ENCODE assay signal across 14 cellular contexts in genomic region chr12:45435945-45436710, GRCh38.
DNase-seq lines count a peak whose midpoint lies in the region; ATAC-seq and TF ChIP-seq lines count a peak whose summit lies in the region.
"Had no signal": no experiment of that assay in that cellular context is flagged by ENCODE, and none has a peak within 500 bp of the region (broad histone marks: within the 10 kb centered on the region; RNA-seq: fewer than 3 reads in every experiment).

No MANE protein-coding gene starts in this region.

- peak; percentile 67 for ATAC-seq in Right ventricle myocardium superior (ENCODE audit: poor library complexity)
- peak; percentile 52 to 77 (median 66) for ATAC-seq in heart right ventricle
- ATAC-seq: WTC11 had no signal

- no peaks in the 10 kb centered on the region for H3K9me3 ChIP-seq in left ventricle myocardium inferior (replicated peaks)
- peaks cover 0 to 11% (median 0%) of the 10 kb centered on the region in 11 donors for H3K9me3 ChIP-seq in heart right ventricle
- H3K9me3 ChIP-seq: thyroid gland had no signal

- no peak overlapping the region for H3K4me3 Mint-ChIP-seq in type B pancreatic cell
- H3K4me3 Mint-ChIP-seq: WTC11 had no signal

- peaks cover 4% of the 10 kb centered on the region for H3K36me3 Mint-ChIP-seq in type B pancreatic cell

- TF ChIP-seq CTCF in left ventricle myocardium inferior (IDR thresholded peaks at IDR 0.05; ENCODE audit: borderline replicate concordance), result no peak
- no peak for TF ChIP-seq CTCF in heart right ventricle (IDR thresholded peaks at IDR 0.05)
- no peak for TF ChIP-seq CTCF in type B pancreatic cell (conservative IDR thresholded peaks at IDR 0.05)

- no peak overlapping the region for H3K4me3 ChIP-seq in left ventricle myocardium inferior
- H3K4me3 ChIP-seq in heart right ventricle, result no peak overlapping the region
- H3K4me3 ChIP-seq: A549, lung, thyroid gland had no signal

- H3K27me3 Mint-ChIP-seq in type B pancreatic cell, result no peaks in the 10 kb centered on the region

- H3K4me1 ChIP-seq in left ventricle myocardium inferior, result peaks cover 14% of the 10 kb centered on the region
- H3K4me1 ChIP-seq in heart right ventricle, result peaks cover 0 to 28% (median 10%) of the 10 kb centered on the region in 9 donors
- H3K4me1 ChIP-seq: A549 had no signal

- DNase-seq in Right ventricle myocardium superior (no peak), left ventricle myocardium inferior (no peak), SIG-M5 treated with dmso at 0.1 percent for 504 hours (lab: John Stamatoyannopoulos, UW; ENCODE audit: unreplicated experiment) (peak; percentile 77), heart right ventricle (no peak), type B pancreatic cell (ENCODE audit: extremely low spot score, unreplicated experiment) (no peak), NCI-H446 treated with DMSO at 0.1 percent for 48 hours (lab: John Stamatoyannopoulos, UW) (no peak), NCI-H69 (lab: John Stamatoyannopoulos, UW) (no peak), hepatic stellate cell (ENCODE audit: low spot score) (no peak)
- DNase-seq: effector CD4-positive, alpha-beta T cell; NCI-H2171 treated with DMSO at 0.1 percent for 48 hours; thyroid gland had no signal

- peaks cover 5% of the 10 kb centered on the region for H3K4me1 Mint-ChIP-seq in type B pancreatic cell (ENCODE audit: unreplicated experiment)

- H3K36me3 ChIP-seq in left ventricle myocardium inferior, result peaks cover 13% of the 10 kb centered on the region
- H3K36me3 ChIP-seq in heart right ventricle, result peaks cover 0 to 21% (median 3%) of the 10 kb centered on the region in 9 donors
- H3K36me3 ChIP-seq: thyroid gland had no signal

- intact Hi-C loops in Right ventricle myocardium superior (cut with DNase I), result no loop called here
- intact Hi-C loops in left ventricle myocardium inferior (cut with micrococcal nuclease), result no loop called here
- intact Hi-C loops in heart right ventricle (cut with DNase I), result no loop called here

- WGBS in heart right ventricle, 2 donors, result 87 to 94% methylated on average over 3 of the region's 3 CpGs

- H3K27ac ChIP-seq in left ventricle myocardium inferior (replicated peaks) (no peak overlapping the region), heart right ventricle (peak overlapping the region in 2 of 10 donors; percentile 19 to 31)
- H3K27ac ChIP-seq: A549, thyroid gland had no signal

- H3K27me3 ChIP-seq in left ventricle myocardium inferior (ENCODE audit: low read depth), result no peaks in the 10 kb centered on the region
- no peaks in the 10 kb centered on the region for H3K27me3 ChIP-seq in heart right ventricle
- H3K27me3 ChIP-seq: thyroid gland had no signal

- peak overlapping the region; percentile 31 for H3K27ac Mint-ChIP-seq in type B pancreatic cell
- H3K27ac Mint-ChIP-seq: WTC11 had no signal

- no peaks in the 10 kb centered on the region for H3K9me3 Mint-ChIP-seq in type B pancreatic cell
